21 cellular contexts compared by ENCODE assay signal in the genomic region with DNA sequence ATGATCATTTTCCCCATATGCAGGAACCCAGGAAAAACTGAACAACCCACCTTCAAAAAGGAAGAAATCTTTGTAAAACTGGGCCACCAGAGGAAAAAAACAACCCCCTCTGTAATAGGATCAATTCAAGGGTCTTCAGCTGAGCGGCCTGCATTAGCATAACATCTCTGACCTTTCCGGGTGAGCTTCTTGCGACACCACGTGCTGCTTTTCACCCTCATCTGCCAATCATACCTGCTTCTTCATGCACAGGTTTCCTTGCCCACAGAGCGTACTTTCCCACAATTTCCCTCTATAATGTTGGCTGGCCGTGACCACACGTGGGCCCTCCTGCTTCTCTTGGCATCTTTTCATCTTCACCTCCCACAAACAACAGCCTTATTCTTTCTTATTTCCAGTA.
"Had no signal": no experiment of that assay in that cellular context is flagged by ENCODE, and none has a peak within 500 bp of the region (broad histone marks: within the 10 kb centered on the region; RNA-seq: fewer than 3 reads in every experiment).

No MANE protein-coding gene starts in this region.

- H3K27me3 ChIP-seq: MG63 had no signal

- H3K36me3 ChIP-seq: MG63 had no signal

- H3K9ac ChIP-seq: SK-N-SH had no signal

- DNase-seq: KBM-7, MG63, NCI-H1092, NCI-H1105 treated with DMSO at 0.1 percent for 48 hours, NCI-H1417 treated with DMSO at 0.1 percent for 48 hours, NCI-H146, NCI-H1694 treated with DMSO at 0.1 percent for 48 hours, NCI-H1930, NCI-H2081, NCI-H2107, NCI-H2227 treated with DMSO at 0.1 percent for 48 hours, NCI-H524, NCI-H526 treated with DMSO at 0.1 percent for 48 hours, NCI-H748 treated with DMSO at 0.1 percent for 48 hours, PC-3, SHP77, SK-N-SH had no signal

- ATAC-seq: Panc1, PC-3 had no signal

- H3K4me1 Mint-ChIP-seq: IgD-negative memory B cell had no signal

- H3K27ac Mint-ChIP-seq: IgD-negative memory B cell had no signal

- H3K9me3 ChIP-seq: SK-N-SH had no signal

- H3K4me3 ChIP-seq: MG63 had no signal

- H3K4me2 ChIP-seq: SK-N-SH had no signal

- H3K36me3 Mint-ChIP-seq: IgD-negative memory B cell had no signal

- H3K4me3 Mint-ChIP-seq: IgD-negative memory B cell had no signal

- H3K27ac ChIP-seq: HL-60, RWPE1 had no signal
